ENCODE assay signal across 9 cellular contexts in genomic region chr4:3455596-3455995, GRCh38. TPM values are rescaled to one million over a fixed set of nuclear protein-coding genes. Genes with fewer than 3 reads are reported as not detected.
"Had no signal": no experiment of that assay in that cellular context is flagged by ENCODE, and none has a peak within 500 bp of the region (broad histone marks: within the 10 kb centered on the region; RNA-seq: fewer than 3 reads in every experiment).

No MANE protein-coding gene starts in this region.

RNA-seq across cellular contexts. Expression of gene DOK7, which starts 7.5 kb away (rescaled TPM):
- total RNA-seq: lung microvascular endothelial cell; mesenteric fat pad; naive thymus-derived CD4-positive, alpha-beta T cell had no signal
- polyA plus RNA-seq: naive thymus-derived CD4-positive, alpha-beta T cell had no signal

RNA-seq across cellular contexts. Expression of gene HGFAC, which starts 13.8 kb away (rescaled TPM):
- total RNA-seq: kidney epithelial cell, left colon, mammary epithelial cell, mesenteric fat pad, mononuclear cell had no signal
- polyA plus RNA-seq: immature natural killer cell; keratinocyte; mammary epithelial cell; naive thymus-derived CD4-positive, alpha-beta T cell had no signal
